Comparison of ENCODE assay signal across 8 cellular contexts in the genomic region with DNA sequence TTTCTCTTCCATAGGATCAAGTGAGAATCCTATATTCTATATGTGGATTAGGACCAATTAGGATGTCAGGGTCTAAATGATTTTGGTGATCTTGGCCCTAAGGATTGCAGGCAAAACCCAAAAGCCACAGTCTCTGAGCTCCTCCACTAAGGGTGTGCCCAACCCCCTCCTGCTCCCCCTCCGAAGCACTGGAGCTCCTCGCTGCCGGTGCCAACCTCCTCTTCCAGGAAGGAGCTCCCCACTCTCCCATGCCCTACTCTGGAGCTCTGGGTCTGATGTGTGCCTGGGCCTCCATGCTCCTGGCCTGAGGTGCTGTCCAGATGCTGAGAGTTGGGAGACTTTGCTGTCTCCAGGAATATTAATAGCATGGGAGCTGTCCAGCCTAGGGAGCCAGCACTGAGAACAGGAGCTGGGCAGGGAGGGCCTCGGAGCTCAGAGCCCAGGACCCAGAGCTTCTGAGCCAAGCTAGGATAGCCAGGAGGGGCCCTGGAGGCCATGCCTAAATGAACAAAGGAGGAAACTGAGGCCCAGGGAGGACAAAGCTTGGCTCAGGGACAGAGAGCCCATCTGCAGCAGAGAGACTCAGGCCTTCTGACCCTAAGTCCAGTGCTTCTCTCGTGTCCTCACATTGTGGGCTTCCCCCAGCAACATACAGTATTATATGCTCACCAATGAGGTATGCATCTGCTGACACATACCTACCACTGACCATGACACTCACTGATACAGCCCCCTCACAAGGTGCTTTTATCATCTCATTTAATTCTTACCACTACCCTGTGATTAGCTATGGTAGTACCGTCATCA. TPM values are rescaled to one million over a fixed set of nuclear protein-coding genes. Genes with fewer than 3 reads are reported as not detected.
A peak's percentile ranks its signal among the peaks of the same experiment; 100 is the strongest.
DNase-seq lines count a peak whose midpoint lies in the region; ATAC-seq and TF ChIP-seq lines count a peak whose summit lies in the region.

No MANE protein-coding gene starts in this region.

- H3K4me3 Mint-ChIP-seq in endothelial cell (ENCODE audit: unreplicated experiment) (no peak overlapping the region), neural progenitor cell (peak overlapping the region; percentile 60)

- ATAC-seq in GM19463 (IDR thresholded peaks at IDR 0.05; ENCODE audit: unreplicated experiment) (no peak), gastroesophageal sphincter (no peak)

- 50 to 64% methylated on average over 1 to 4 of the region's 6 CpGs for WGBS in gastroesophageal sphincter (ENCODE audit: low coverage in 1 of 2), 2 donors

- H3K27ac ChIP-seq in OCI-LY3 (ENCODE audit: low read length) (no peak overlapping the region), neural progenitor cell (no peak overlapping the region), gastroesophageal sphincter (no peak overlapping the region)

- H3K9me3 ChIP-seq in OCI-LY3 (ENCODE audit: insufficient read depth, low read length) (no peaks in the 10 kb centered on the region), neural progenitor cell (ENCODE audit: low read depth) (no peaks in the 10 kb centered on the region), gastroesophageal sphincter (peaks cover 0 to 8% (median 0%) of the 10 kb centered on the region in 3 donors)

- H3K27ac Mint-ChIP-seq in endothelial cell (ENCODE audit: unreplicated experiment) (no peak overlapping the region), neural progenitor cell (no peak overlapping the region)

- no peak overlapping the region for H2AFZ ChIP-seq in OCI-LY3 (ENCODE audit: low read depth, low read length)
- no peak overlapping the region for H2AFZ ChIP-seq in neural progenitor cell (replicated peaks)

- peaks cover 15% of the 10 kb centered on the region for H3K4me1 ChIP-seq in OCI-LY3 (ENCODE audit: low read length)
- H3K4me1 ChIP-seq in neural progenitor cell = peaks cover 3% of the 10 kb centered on the region
- no peaks in the 10 kb centered on the region for H3K4me1 ChIP-seq in gastroesophageal sphincter

- H3K4me2 ChIP-seq in OCI-LY3 (ENCODE audit: low read length) (peak overlapping the region; percentile 43), neural progenitor cell (no peak overlapping the region)

- no peaks in the 10 kb centered on the region for H3K27me3 Mint-ChIP-seq in endothelial cell (ENCODE audit: unreplicated experiment)
- H3K27me3 Mint-ChIP-seq in neural progenitor cell (ENCODE audit: insufficient read depth, low read depth) = peaks cover 26% of the 10 kb centered on the region

- H3K4me1 Mint-ChIP-seq in endothelial cell (ENCODE audit: unreplicated experiment) (peaks cover 14% of the 10 kb centered on the region), neural progenitor cell (peaks cover 8% of the 10 kb centered on the region)

- H3K36me3 Mint-ChIP-seq in endothelial cell (ENCODE audit: low read depth, unreplicated experiment) (no peaks in the 10 kb centered on the region), neural progenitor cell (no peaks in the 10 kb centered on the region)

- TF ChIP-seq EP300 in gastroesophageal sphincter (IDR thresholded peaks at IDR 0.05) = no peak

- H3K27me3 ChIP-seq in OCI-LY3 (ENCODE audit: low read depth, low read length) (no peaks in the 10 kb centered on the region), neural progenitor cell (no peaks in the 10 kb centered on the region), gastroesophageal sphincter (no peaks in the 10 kb centered on the region)

- H3K9ac ChIP-seq in OCI-LY3 (ENCODE audit: low read length) = no peak overlapping the region
- H3K9ac ChIP-seq in neural progenitor cell = no peak overlapping the region

- TF ChIP-seq CTCF in OCI-LY3 (IDR thresholded peaks at IDR 0.05; ENCODE audit: low read depth, low read length) (no peak), endothelial cell (IDR thresholded peaks at IDR 0.05; ENCODE audit: unreplicated experiment) (no peak), neural progenitor cell (IDR thresholded peaks at IDR 0.05) (no peak), gastroesophageal sphincter (IDR thresholded peaks at IDR 0.05) (no peak)

- no peaks in the 10 kb centered on the region for H3K79me2 ChIP-seq in OCI-LY3 (ENCODE audit: low read length)
- H3K79me2 ChIP-seq in neural progenitor cell (ENCODE audit: low read depth) = no peaks in the 10 kb centered on the region

- TF ChIP-seq POLR2A in gastroesophageal sphincter (IDR thresholded peaks at IDR 0.05) = no peak

- H3F3A ChIP-seq in neural progenitor cell (ENCODE audit: low read depth) = peaks cover 7% of the 10 kb centered on the region

- no peak overlapping the region for H3K4me3 ChIP-seq in OCI-LY3 (ENCODE audit: low read length)
- H3K4me3 ChIP-seq in neural progenitor cell = no peak overlapping the region
- no peak overlapping the region for H3K4me3 ChIP-seq in gastroesophageal sphincter

- no peaks in the 10 kb centered on the region for H3K36me3 ChIP-seq in OCI-LY3 (replicated peaks; ENCODE audit: low read depth, low read length)
- no peaks in the 10 kb centered on the region for H3K36me3 ChIP-seq in neural progenitor cell
- H3K36me3 ChIP-seq in gastroesophageal sphincter = no peaks in the 10 kb centered on the region

- peak; percentile 72 for DNase-seq in Daoy (ENCODE audit: low read depth)
- DNase-seq in endothelial cell (ENCODE audit: low spot score) = peak; percentile 74
- peak; percentile 90 for DNase-seq in neural progenitor cell (ENCODE audit: low spot score)
- DNase-seq in SKM-1 treated with dmso at 0.1 percent for 144 hours (lab: John Stamatoyannopoulos, UW; ENCODE audit: unreplicated experiment) = no peak
- DNase-seq in stimulated activated CD4-positive, alpha-beta T cell treated with anti-CD3 and anti-CD28 coated beads, Interleukin-2, amount 100 ng/mL, for 48 hours = no peak

- H4K20me1 ChIP-seq in OCI-LY3 (ENCODE audit: insufficient read depth, low read length) (no peaks in the 10 kb centered on the region), neural progenitor cell (ENCODE audit: low read depth) (peaks cover 7% of the 10 kb centered on the region)

- no peaks in the 10 kb centered on the region for H3K9me3 Mint-ChIP-seq in endothelial cell (ENCODE audit: unreplicated experiment)
- peaks cover 3% of the 10 kb centered on the region for H3K9me3 Mint-ChIP-seq in neural progenitor cell

RNA-seq across cellular contexts. Expression of a gene that starts 36.9 kb away (rescaled TPM):
- total RNA-seq in Daoy (2014; rRNA removed; shearing (Covaris generic)) = 32.3 and 42.7 TPM in 2 replicates
- total RNA-seq in endothelial cell (ENCODE audit: unreplicated experiment) (125 TPM), neural progenitor cell (ENCODE audit: low replicate concordance) (55.0 and 75.0 TPM in 2 replicates), gastroesophageal sphincter (100 to 1,000 TPM; 114 to 137 (median 125) TPM)

Comparison
In these comparisons a context has a peak if more than half of its experiments do, and no peak if none do; other contexts are left out.
1. DNase-seq: peak in Daoy (single experiment), endothelial cell (single experiment) and neural progenitor cell (single experiment); none in SKM-1 treated with dmso at 0.1 percent for 144 hours (single experiment) and stimulated activated CD4-positive, alpha-beta T cell treated with anti-CD3 and anti-CD28 coated beads, Interleukin-2, amount 100 ng/mL, for 48 hours (0 of 2).